In the genomic region with DNA sequence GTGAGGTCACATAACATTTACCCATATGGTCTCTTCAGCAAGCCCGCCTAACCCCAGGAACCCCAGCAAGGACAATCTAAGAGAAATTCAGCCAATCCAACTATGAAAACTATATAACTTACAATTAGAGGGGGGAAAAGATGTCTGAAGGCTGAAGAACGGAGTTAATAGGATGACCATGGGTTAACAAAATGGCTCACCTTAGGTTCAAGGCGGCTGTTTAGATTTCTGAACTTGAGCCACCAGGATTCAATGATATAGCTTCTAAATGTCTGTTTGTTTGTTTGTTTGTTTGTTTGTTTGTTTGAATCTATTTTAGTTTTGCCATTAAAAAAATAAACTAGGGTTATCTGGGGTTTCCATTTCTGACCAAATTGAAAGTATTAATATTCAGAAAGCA, we compare ENCODE assay signal across 29 cellular contexts.
"Had no signal": no experiment of that assay in that cellular context is flagged by ENCODE, and none has a peak within 500 bp of the region (broad histone marks: within the 10 kb centered on the region; RNA-seq: fewer than 3 reads in every experiment).

No MANE protein-coding gene starts in this region.

- H3K27ac Mint-ChIP-seq: natural killer cell; nephron; neural progenitor cell; progenitor cell of endocrine pancreas; stimulated activated effector memory CD8-positive, alpha-beta T cell treated with anti-CD3 and anti-CD28 coated beads, Interleukin-12 subunit alpha, Interleukin-12 subunit beta, amount 100 ng/mL, for 72 hours; stimulated activated naive CD8-positive, alpha-beta T cell treated with anti-CD3 and anti-CD28 coated beads, Interleukin-15, amount 100 ng/mL, for 72 hours; type B pancreatic cell had no signal

- H3K4me1 ChIP-seq: neural progenitor cell, parathyroid adenoma, psoas muscle, right lobe of liver, sigmoid colon, suprapubic skin, testis, tibial artery, transverse colon, upper lobe of right lung, uterus had no signal

- H3K9me3 ChIP-seq: ovary, psoas muscle, right lobe of liver, sigmoid colon, suprapubic skin, testis, tibial artery, transverse colon, upper lobe of right lung, uterus had no signal

- H3K36me3 Mint-ChIP-seq: natural killer cell; neural progenitor cell; stimulated activated effector memory CD8-positive, alpha-beta T cell treated with anti-CD3 and anti-CD28 coated beads, Interleukin-12 subunit alpha, Interleukin-12 subunit beta, amount 100 ng/mL, for 72 hours; type B pancreatic cell had no signal

- H3K4me2 ChIP-seq: neural progenitor cell had no signal

- H2AFZ ChIP-seq: neural progenitor cell, parathyroid adenoma had no signal

- H3K9ac ChIP-seq: neural progenitor cell, parathyroid adenoma had no signal

- H3K4me3 Mint-ChIP-seq: nephron; neural progenitor cell; stimulated activated effector memory CD8-positive, alpha-beta T cell treated with anti-CD3 and anti-CD28 coated beads, Interleukin-12 subunit alpha, Interleukin-12 subunit beta, amount 100 ng/mL, for 72 hours; type B pancreatic cell had no signal

- H3K79me2 ChIP-seq: parathyroid adenoma had no signal

- H3K4me3 ChIP-seq: neural progenitor cell, ovary, psoas muscle, right lobe of liver, sigmoid colon, suprapubic skin, testis, tibial artery, transverse colon, upper lobe of right lung, uterus had no signal

- H3K9me3 Mint-ChIP-seq: natural killer cell; nephron; neural progenitor cell; stimulated activated effector memory CD8-positive, alpha-beta T cell treated with anti-CD3 and anti-CD28 coated beads, Interleukin-12 subunit alpha, Interleukin-12 subunit beta, amount 100 ng/mL, for 72 hours; stimulated activated naive CD8-positive, alpha-beta T cell treated with anti-CD3 and anti-CD28 coated beads, Interleukin-15, amount 100 ng/mL, for 72 hours had no signal

- H3K27me3 ChIP-seq: neural progenitor cell, ovary, right lobe of liver, sigmoid colon, testis, tibial artery, transverse colon, upper lobe of right lung, uterus had no signal

- H3K27me3 Mint-ChIP-seq: progenitor cell of endocrine pancreas, type B pancreatic cell had no signal

- H3K36me3 ChIP-seq: neural progenitor cell, ovary, right lobe of liver, sigmoid colon, suprapubic skin, tibial artery, transverse colon, upper lobe of right lung, uterus had no signal

- H3K4me1 Mint-ChIP-seq: nephron; neural progenitor cell; stimulated activated effector memory CD8-positive, alpha-beta T cell treated with anti-CD3 and anti-CD28 coated beads, Interleukin-12 subunit alpha, Interleukin-12 subunit beta, amount 100 ng/mL, for 72 hours had no signal

- H3K27ac ChIP-seq: neural progenitor cell, ovary, parathyroid adenoma, psoas muscle, right lobe of liver, sigmoid colon, suprapubic skin, testis, tibial artery, transverse colon, upper lobe of right lung, uterus had no signal

- ATAC-seq: natural killer cell; psoas muscle; right cardiac atrium; right lobe of liver; stimulated activated effector memory CD8-positive, alpha-beta T cell treated with anti-CD3 and anti-CD28 coated beads, Interleukin-12 subunit alpha, Interleukin-12 subunit beta, amount 100 ng/mL, for 72 hours; stimulated activated naive CD8-positive, alpha-beta T cell treated with anti-CD3 and anti-CD28 coated beads, Interleukin-15, amount 100 ng/mL, for 72 hours; stimulated activated naive CD8-positive, alpha-beta T cell treated with anti-CD3 and anti-CD28 coated beads, Interleukin-15, Interleukin-2, amounts not matched to agents 100 U/mL and 50 U/mL, for 24 hours; upper lobe of right lung had no signal

- FAIRE-seq: small intestine had no signal

- DNase-seq: natural killer cell; occipital lobe; ovary; posterior cingulate gyrus; psoas muscle; right cardiac atrium; right lobe of liver; sigmoid colon; small intestine; stimulated activated CD4-positive, alpha-beta T cell treated with anti-CD3 and anti-CD28 coated beads, Interleukin-15, amount 100 ng/mL, for 24 hours; stimulated activated CD4-positive, alpha-beta T cell treated with anti-CD3 and anti-CD28 coated beads, Interleukin-2, amount 100 ng/mL, for 24 hours; stimulated activated CD4-positive, alpha-beta T cell treated with anti-CD3 and anti-CD28 coated beads, Interleukin-2, amount 100 ng/mL, for 48 hours; stimulated activated CD4-positive, alpha-beta T cell treated with anti-CD3 and anti-CD28 coated beads, Interleukin-4, amount 100 ng/mL, for 24 hours; stimulated activated naive CD4-positive, alpha-beta T cell; stimulated activated naive CD8-positive, alpha-beta T cell treated with anti-CD3 and anti-CD28 coated beads, Interleukin-15, amount 100 ng/mL, for 72 hours; stimulated activated naive CD8-positive, alpha-beta T cell treated with anti-CD3 and anti-CD28 coated beads, Interleukin-15, Interleukin-2, amounts not matched to agents 100 U/mL and 50 U/mL, for 24 hours; substantia nigra; testis; tibial artery; transverse colon; upper lobe of right lung; uterus had no signal
